Comparison of ENCODE assay signal across 8 cellular contexts in the genomic region with DNA sequence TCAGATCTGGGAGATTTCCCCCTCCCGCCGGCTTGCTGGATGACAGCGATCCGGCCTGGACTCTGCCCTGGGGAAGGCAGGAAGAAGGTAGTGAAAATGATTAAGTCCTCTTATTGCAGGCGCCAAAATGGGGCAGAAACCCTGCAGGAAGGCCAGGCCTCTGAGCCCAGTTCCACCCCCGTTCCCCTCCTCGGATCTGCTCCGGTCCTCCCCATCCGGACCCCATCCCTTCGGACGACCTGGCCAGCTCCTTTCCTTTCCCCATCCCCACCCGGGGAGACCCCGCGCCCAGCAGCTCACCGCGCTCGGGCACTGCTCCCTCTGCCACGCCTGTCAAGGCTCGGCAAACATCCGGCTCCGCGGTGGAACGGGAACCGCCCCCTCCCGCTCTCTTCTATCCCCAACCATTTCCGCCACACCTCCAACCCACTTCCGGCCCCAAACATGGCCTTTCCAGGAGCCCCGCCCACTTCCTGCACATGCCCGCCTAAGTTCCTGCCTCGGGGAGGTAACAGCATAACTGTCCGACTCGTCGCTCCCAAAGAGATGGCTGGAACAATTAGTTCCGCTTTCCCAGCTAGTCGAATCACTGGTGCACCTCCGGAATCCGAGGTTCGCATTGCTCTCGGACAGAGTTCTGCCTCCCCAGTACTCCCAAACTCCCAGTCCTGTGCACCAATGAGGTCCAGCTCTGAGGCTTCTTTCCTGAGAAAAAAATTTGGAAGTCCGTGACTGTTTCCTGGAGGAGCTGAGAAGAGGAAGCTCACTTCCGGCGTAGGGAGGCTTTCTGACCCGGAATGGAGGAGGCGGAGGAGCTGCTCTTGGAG. TPM values are rescaled to one million over a fixed set of nuclear protein-coding genes. Genes with fewer than 3 reads are reported as not detected.
DNase-seq lines count a peak whose midpoint lies in the region; ATAC-seq, FAIRE-seq and TF ChIP-seq lines count a peak whose summit lies in the region.

Gene ARHGAP1, minus strand, starts transcription at position 369 of the 827 bp plus-strand sequence. CDS start 4,512 bp downstream, outside the sequence.
Gene ZNF408, plus strand, starts transcription at position 781 of the 827 bp plus-strand sequence. Its CDS starts 17 bp downstream, at position 798.

- peak in 1 of 4 donors; percentile 28 for TF ChIP-seq EP300 in upper lobe of left lung (IDR thresholded peaks at IDR 0.05)

- 0 to 1% (median 0%) methylated on average over 13 to 44 of the region's 44 CpGs for WGBS in adrenal gland, 4 donors
- 0 to 1% (median 0%) methylated on average over 36 to 44 of the region's 44 CpGs for WGBS in heart left ventricle, 4 donors
- WGBS in upper lobe of left lung, 2 donors, result 0 to 1% methylated on average over 25 to 44 of the region's 44 CpGs

- no peaks in the 10 kb centered on the region for H3K27me3 ChIP-seq in adrenal gland
- no peaks in the 10 kb centered on the region for H3K27me3 ChIP-seq in heart left ventricle
- H3K27me3 ChIP-seq in upper lobe of left lung, result no peaks in the 10 kb centered on the region

- DNase-seq in GM12892 (ENCODE audit: insufficient read length), result peak; percentile 89
- DNase-seq in NCI-H146 (lab: John Stamatoyannopoulos, UW), result peak; percentile 99
- peak; percentile 97 to 100 (median 99) for DNase-seq in T-helper 1 cell
- peak; percentile 99 to 100 (median 99) for DNase-seq in adrenal gland
- peak; percentile 99 to 100 (median 99) for DNase-seq in heart left ventricle
- DNase-seq in pons (ENCODE audit: low spot score), result peak; percentile 99
- DNase-seq in upper lobe of left lung, result peak; percentile 95 to 98

- H3K36me3 ChIP-seq in adrenal gland (replicated peaks in 1 of 2) (peaks cover 0 to 39% of the 10 kb centered on the region in 2 donors), heart left ventricle (peaks cover 3 to 51% (median 41%) of the 10 kb centered on the region in 9 donors), upper lobe of left lung (peaks cover 18 to 46% (median 34%) of the 10 kb centered on the region in 4 donors)

- peak; percentile 89 for ATAC-seq in HG02852 (IDR thresholded peaks at IDR 0.05; ENCODE audit: unreplicated experiment)
- ATAC-seq in heart left ventricle, result peak; percentile 92 to 94 (median 94)
- peak; percentile 99 for ATAC-seq in upper lobe of left lung (ENCODE audit: low FRiP score in 2 of 2)

- TF ChIP-seq CTCF in adrenal gland (IDR thresholded peaks at IDR 0.05), result no peak
- TF ChIP-seq CTCF in heart left ventricle (IDR thresholded peaks at IDR 0.05), result no peak
- peak in 1 of 6 experiments; percentile 18 for TF ChIP-seq CTCF in upper lobe of left lung (IDR thresholded peaks at IDR 0.05)

- TF ChIP-seq POLR2A in GM12892 (IDR thresholded peaks at IDR 0.05; ENCODE audit: low read depth, low read length) (peak; percentile 81), adrenal gland (IDR thresholded peaks at IDR 0.05) (peak in 1 of 2 donors; percentile 89), heart left ventricle (IDR thresholded peaks at IDR 0.05) (peak in 1 of 2 donors; percentile 87), upper lobe of left lung (IDR thresholded peaks at IDR 0.05) (peak in 3 of 4 donors; percentile 46 to 89 (median 82))

- H3K9me3 ChIP-seq in adrenal gland (replicated peaks in 1 of 3), result no peaks in the 10 kb centered on the region
- H3K9me3 ChIP-seq in heart left ventricle, result no peaks in the 10 kb centered on the region
- no peaks in the 10 kb centered on the region for H3K9me3 ChIP-seq in upper lobe of left lung

- intact Hi-C loops in adrenal gland (cut with DNase I), result no loop called here
- intact Hi-C loops in heart left ventricle (cut with DNase I), result loop anchor here in 3 of 10 donors (2.0 to 5.0 kb wide), 2 partner anchors 44 to 83 kb away; partner anchors contain the start of genes ATG13 (in 2 of the 3) and HARBI1 (in 2 of the 3)

- H3K27ac ChIP-seq in adrenal gland (peak within 1 kb of the TSS; percentile 61 to 91 (median 90)), heart left ventricle (peak within 1 kb of the TSS; percentile 87 to 100 (median 94)), upper lobe of left lung (peak within 1 kb of the TSS; percentile 80 to 89 (median 87))

- peak; percentile 100 for FAIRE-seq in GM12892 (lab: Jason Lieb, UNC)

- H3K4me3 ChIP-seq in adrenal gland (peak within 1 kb of the TSS; percentile 25 to 93 (median 85)), heart left ventricle (peak within 1 kb of the TSS; percentile 68 to 100 (median 88)), upper lobe of left lung (peak within 1 kb of the TSS; percentile 74 to 93 (median 88))

- H3K4me1 ChIP-seq in adrenal gland (replicated peaks in 1 of 2), result peaks cover 39 to 55% of the 10 kb centered on the region in 2 donors
- H3K4me1 ChIP-seq in heart left ventricle, result peaks cover 4 to 68% (median 57%) of the 10 kb centered on the region in 12 donors
- H3K4me1 ChIP-seq in upper lobe of left lung, result peaks cover 31 to 59% (median 49%) of the 10 kb centered on the region in 4 donors

RNA-seq across cellular contexts. Expression of gene ARHGAP1, which starts in this region (rescaled TPM):
- 14.7 TPM for polyA plus RNA-seq in GM12892 (2012; ENCODE audit: missing spikeins)
- 100 to 1,000 TPM in 3 of 8 donors, 10 to 100 TPM in 5; 38.7 to 125 (median 94.4) TPM for total RNA-seq in adrenal gland
- 10 to 100 TPM; 29.0 to 52.6 (median 32.5) TPM for polyA plus RNA-seq in adrenal gland
- 100 to 1,000 TPM in 4 of 9 donors, 10 to 100 TPM in 5; 57.5 to 309 (median 78.9) TPM for total RNA-seq in heart left ventricle
- polyA plus RNA-seq in heart left ventricle, result 10 to 100 TPM; 38.8 to 58.0 TPM
- total RNA-seq in upper lobe of left lung, result 10 to 100 TPM; 33.8 to 81.8 (median 50.7) TPM

RNA-seq across cellular contexts. Expression of gene ZNF408, which starts in this region (rescaled TPM):
- 5.1 TPM for polyA plus RNA-seq in GM12892 (2012; ENCODE audit: missing spikeins)
- total RNA-seq in adrenal gland, result 10 to 100 TPM in 4 of 8 donors, 1 to 10 TPM in 4; 7.2 to 13.6 (median 9.8) TPM
- 10 to 100 TPM in 1 of 3 donors, 1 to 10 TPM in 2; 2.2 to 13.8 (median 8.4) TPM for polyA plus RNA-seq in adrenal gland
- 1 to 10 TPM; 5.3 to 10.0 (median 7.1) TPM for total RNA-seq in heart left ventricle
- polyA plus RNA-seq in heart left ventricle, result 1 to 10 TPM; 5.6 to 8.5 TPM
- 10 to 100 TPM in 3 of 6 donors, 1 to 10 TPM in 3; 5.3 to 17.2 (median 10.5) TPM for total RNA-seq in upper lobe of left lung

Comparison
In these comparisons a context has a peak if more than half of its experiments do, and no peak if none do; other contexts are left out.
1. Peak in every context shown above with its lines: DNase-seq, ATAC-seq, H3K4me3 ChIP-seq and H3K27ac ChIP-seq.